ENCODE assay signal across 1 cellular context in the genomic region with DNA sequence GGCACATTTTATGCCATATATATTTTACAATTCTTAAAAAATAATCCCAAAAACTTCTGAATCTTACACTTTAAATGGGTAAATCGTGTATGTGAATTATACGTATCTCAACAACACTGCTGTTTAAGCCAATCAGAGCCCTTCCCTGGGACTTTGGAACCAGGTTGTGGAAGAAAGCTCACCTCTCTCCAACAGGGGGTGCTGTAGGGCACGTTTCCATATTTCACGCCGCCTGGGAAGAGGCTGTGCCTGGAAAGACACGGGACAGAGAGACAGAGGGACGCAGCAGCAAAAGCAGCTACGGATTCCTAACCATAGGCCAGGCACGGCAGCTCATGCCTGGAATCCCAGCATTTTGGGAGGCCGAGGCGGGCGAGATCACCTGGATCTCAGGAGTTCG.
TF ChIP-seq lines count a peak whose summit lies in the region.

No MANE protein-coding gene starts in this region.

TF ChIP-seq in HCT116, 20 proteins besides CTCF, POLR2A, EP300 and RAD21 (continued from another document):
- TF ChIP-seq REST (IDR thresholded peaks at IDR 0.05; ENCODE audit: low read depth) (no peak), EZH2phosphoT487 (IDR thresholded peaks at IDR 0.05; ENCODE audit: borderline replicate concordance) (no peak)
